In the genomic region with DNA sequence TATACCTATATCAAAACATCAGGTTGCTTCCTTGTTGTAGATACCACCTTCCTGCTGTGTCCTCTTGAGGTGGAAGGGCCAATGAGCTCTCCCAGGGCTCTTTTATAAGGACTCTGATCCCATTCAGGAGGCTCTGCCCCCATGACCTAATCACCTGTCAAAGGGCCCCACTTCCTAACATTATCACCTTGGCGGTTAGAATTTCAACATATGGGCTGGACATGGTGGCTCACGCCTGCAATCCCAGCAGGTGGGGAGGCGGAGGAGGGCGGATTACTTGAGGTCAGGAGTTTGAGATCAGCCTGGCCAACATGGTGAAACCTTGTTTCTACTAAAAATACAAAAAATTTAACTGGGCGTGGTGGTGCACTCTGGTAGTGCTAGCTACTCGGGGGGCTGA, we compare ENCODE assay signal across 29 cellular contexts.
"Had no signal": no experiment of that assay in that cellular context is flagged by ENCODE, and none has a peak within 500 bp of the region (broad histone marks: within the 10 kb centered on the region; RNA-seq: fewer than 3 reads in every experiment).

No MANE protein-coding gene starts in this region.

- H3K9me3 ChIP-seq: ascending aorta, breast epithelium, colonic mucosa, gastrocnemius medialis had no signal

- H3K4me3 Mint-ChIP-seq: activated CD4-positive, alpha-beta memory T cell treated with anti-CD3 and anti-CD28 coated beads, Interleukin-2, amount 10 ng/mL, durations not matched to agents 7 days and 5 days; activated CD4-positive, alpha-beta T cell treated with anti-CD3 and anti-CD28 coated beads, Interleukin-2, amount 10 ng/mL, durations not matched to agents 7 days and 5 days; activated naive CD4-positive, alpha-beta T cell treated with anti-CD3 and anti-CD28 coated beads, Interleukin-2, amount 10 ng/mL, durations not matched to agents 7 days and 5 days; activated naive CD8-positive, alpha-beta T cell treated with anti-CD3 and anti-CD28 coated beads, Interleukin-2, amount 10 ng/mL, durations not matched to agents 7 days and 5 days; activated T-cell treated with anti-CD3 and anti-CD28 coated beads, Interleukin-2, amount 50 U/mL, for 24 hours; activated T-cell treated with anti-CD3 and anti-CD28 coated beads, Interleukin-2, amount 50 U/mL, for 72 hours; brain; WTC11 had no signal

- DNase-seq: activated CD4-positive, alpha-beta memory T cell treated with anti-CD3 and anti-CD28 coated beads, Interleukin-2, amount 10 ng/mL, durations not matched to agents 7 days and 5 days; activated CD4-positive, alpha-beta T cell treated with anti-CD3 and anti-CD28 coated beads for 1 hour; activated CD4-positive, alpha-beta T cell treated with anti-CD3 and anti-CD28 coated beads for 4 hours; activated CD4-positive, alpha-beta T cell treated with anti-CD3 and anti-CD28 coated beads, Interleukin-2, amount 10 ng/mL, durations not matched to agents 7 days and 5 days; activated CD4-positive, alpha-beta T cell treated with anti-CD3 and anti-CD28 coated beads, Interleukin-2, amount 50 U/mL, for 4 hours; activated CD8-positive, alpha-beta memory T cell treated with anti-CD3 and anti-CD28 coated beads, Interleukin-2, amount 50 U/mL, for 48 hours; activated gamma-delta T cell; activated naive CD4-positive, alpha-beta T cell; activated naive CD4-positive, alpha-beta T cell treated with anti-CD3 and anti-CD28 coated beads, Interleukin-2, amount 10 ng/mL, durations not matched to agents 7 days and 5 days; activated naive CD8-positive, alpha-beta T cell treated with anti-CD3 and anti-CD28 coated beads, Interleukin-2, amount 10 ng/mL, durations not matched to agents 7 days and 5 days; activated T-cell treated with anti-CD3 and anti-CD28 coated beads for 4 hours; activated T-cell treated with anti-CD3 and anti-CD28 coated beads, Interleukin-2, amount 50 U/mL, for 24 hours; activated T-cell treated with anti-CD3 and anti-CD28 coated beads, Interleukin-2, amount 50 U/mL, for 72 hours; central memory CD4-positive, alpha-beta T cell; cerebellar nuclear complex; colonic mucosa; effector CD8-positive, alpha-beta T cell; foreskin keratinocyte; gastrocnemius medialis; glutamatergic neuron; heart left ventricle; T-helper 2 cell had no signal

- H3K4me1 Mint-ChIP-seq: activated CD4-positive, alpha-beta memory T cell treated with anti-CD3 and anti-CD28 coated beads, Interleukin-2, amount 10 ng/mL, durations not matched to agents 7 days and 5 days; activated CD4-positive, alpha-beta T cell treated with anti-CD3 and anti-CD28 coated beads, Interleukin-2, amount 10 ng/mL, durations not matched to agents 7 days and 5 days; activated naive CD4-positive, alpha-beta T cell treated with anti-CD3 and anti-CD28 coated beads, Interleukin-2, amount 10 ng/mL, durations not matched to agents 7 days and 5 days; activated naive CD8-positive, alpha-beta T cell treated with anti-CD3 and anti-CD28 coated beads, Interleukin-2, amount 10 ng/mL, durations not matched to agents 7 days and 5 days; WTC11 had no signal

- H3K27me3 ChIP-seq: ascending aorta, breast epithelium, cardiac muscle cell, colonic mucosa, foreskin keratinocyte, gastrocnemius medialis, heart left ventricle had no signal

- H3K27me3 Mint-ChIP-seq: activated CD4-positive, alpha-beta memory T cell treated with anti-CD3 and anti-CD28 coated beads, Interleukin-2, amount 10 ng/mL, durations not matched to agents 7 days and 5 days; activated CD4-positive, alpha-beta T cell treated with anti-CD3 and anti-CD28 coated beads, Interleukin-2, amount 10 ng/mL, durations not matched to agents 7 days and 5 days had no signal

- H3K36me3 ChIP-seq: ascending aorta, breast epithelium, cardiac muscle cell, colonic mucosa, esophagus muscularis mucosa, gastrocnemius medialis, heart left ventricle had no signal

- H3K4me3 ChIP-seq: ascending aorta, breast epithelium, cardiac muscle cell, colonic mucosa, esophagus muscularis mucosa, gastrocnemius medialis, heart left ventricle had no signal

- H3K4me1 ChIP-seq: ascending aorta, breast epithelium, colonic mucosa, esophagus muscularis mucosa, foreskin keratinocyte, gastrocnemius medialis, heart left ventricle had no signal

- H3K9me3 Mint-ChIP-seq: activated CD4-positive, alpha-beta memory T cell treated with anti-CD3 and anti-CD28 coated beads, Interleukin-2, amount 10 ng/mL, durations not matched to agents 7 days and 5 days; activated CD4-positive, alpha-beta T cell treated with anti-CD3 and anti-CD28 coated beads, Interleukin-2, amount 10 ng/mL, durations not matched to agents 7 days and 5 days; activated naive CD4-positive, alpha-beta T cell treated with anti-CD3 and anti-CD28 coated beads, Interleukin-2, amount 10 ng/mL, durations not matched to agents 7 days and 5 days; activated naive CD4-positive, alpha-beta T cell treated with anti-CD3 and anti-CD28 coated beads, Interleukin-2, amount 50 U/mL, for 72 hours; activated T-cell treated with anti-CD3 and anti-CD28 coated beads, Interleukin-2, amount 50 U/mL, for 24 hours; activated T-cell treated with anti-CD3 and anti-CD28 coated beads, Interleukin-2, amount 50 U/mL, for 72 hours had no signal

- H3K27ac ChIP-seq: ascending aorta, breast epithelium, cardiac muscle cell, colonic mucosa, esophagus muscularis mucosa, foreskin keratinocyte, gastrocnemius medialis, heart left ventricle had no signal

- H3K27ac Mint-ChIP-seq: activated CD4-positive, alpha-beta memory T cell treated with anti-CD3 and anti-CD28 coated beads, Interleukin-2, amount 10 ng/mL, durations not matched to agents 7 days and 5 days; activated naive CD4-positive, alpha-beta T cell treated with anti-CD3 and anti-CD28 coated beads, Interleukin-2, amount 10 ng/mL, durations not matched to agents 7 days and 5 days; activated naive CD4-positive, alpha-beta T cell treated with anti-CD3 and anti-CD28 coated beads, Interleukin-2, amount 50 U/mL, for 72 hours; activated naive CD8-positive, alpha-beta T cell treated with anti-CD3 and anti-CD28 coated beads, Interleukin-2, amount 10 ng/mL, durations not matched to agents 7 days and 5 days; activated T-cell treated with anti-CD3 and anti-CD28 coated beads, Interleukin-2, amount 50 U/mL, for 24 hours; activated T-cell treated with anti-CD3 and anti-CD28 coated beads, Interleukin-2, amount 50 U/mL, for 72 hours; brain; WTC11 had no signal

- H3K36me3 Mint-ChIP-seq: activated naive CD4-positive, alpha-beta T cell treated with anti-CD3 and anti-CD28 coated beads, Interleukin-2, amount 10 ng/mL, durations not matched to agents 7 days and 5 days; activated naive CD8-positive, alpha-beta T cell treated with anti-CD3 and anti-CD28 coated beads, Interleukin-2, amount 10 ng/mL, durations not matched to agents 7 days and 5 days; brain; WTC11 had no signal
